ENCODE assay signal across 14 cellular contexts in the genomic region with DNA sequence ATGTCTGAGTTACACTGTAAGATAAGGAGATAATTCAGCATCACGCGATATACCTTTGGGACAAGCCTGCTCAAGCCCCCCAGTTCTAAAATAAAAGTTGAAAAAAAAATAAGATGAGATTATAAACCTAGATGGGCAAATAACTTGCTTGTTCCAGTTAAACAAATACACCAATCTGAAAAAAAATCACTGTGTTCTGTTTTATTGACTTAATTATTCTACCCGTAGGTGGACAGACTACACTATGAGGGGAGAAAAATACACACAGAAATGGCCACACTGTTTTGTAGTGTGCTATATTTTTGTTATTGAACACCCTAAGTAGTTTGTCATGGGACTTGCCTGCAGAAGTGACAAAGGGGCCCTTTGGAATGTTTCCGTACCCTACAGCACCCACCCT.
A peak's percentile ranks its signal among the peaks of the same experiment; 100 is the strongest.
DNase-seq lines count a peak whose midpoint lies in the region; ATAC-seq and TF ChIP-seq lines count a peak whose summit lies in the region.
"Had no signal": no experiment of that assay in that cellular context is flagged by ENCODE, and none has a peak within 500 bp of the region (broad histone marks: within the 10 kb centered on the region; RNA-seq: fewer than 3 reads in every experiment).

No MANE protein-coding gene starts in this region.

- TF ChIP-seq CTCF in C4-2B (conservative IDR thresholded peaks at IDR 0.05) = no peak
- TF ChIP-seq CTCF in LNCaP clone FGC (IDR thresholded peaks at IDR 0.05; ENCODE audit: control insufficient read depth, extremely low read depth, insufficient read depth) = no peak
- TF ChIP-seq CTCF in VCaP (conservative IDR thresholded peaks at IDR 0.05) = no peak
- TF ChIP-seq CTCF in prostate gland (IDR thresholded peaks at IDR 0.05) = no peak

- no peak for TF ChIP-seq POLR2A in prostate gland (IDR thresholded peaks at IDR 0.05)

- H3K9me3 ChIP-seq in prostate gland = no peaks in the 10 kb centered on the region
- H3K9me3 ChIP-seq: BLaER1, HAP-1 had no signal

- no peaks in the 10 kb centered on the region for H3K36me3 ChIP-seq in prostate gland
- H3K36me3 ChIP-seq: BLaER1, HAP-1 had no signal

- no peaks in the 10 kb centered on the region for H3K27me3 ChIP-seq in prostate gland (replicated peaks; ENCODE audit: insufficient read depth)
- H3K27me3 ChIP-seq: BLaER1 had no signal

- H3K4me3 ChIP-seq in LNCaP clone FGC (ENCODE audit: low read depth, low read length) (no peak overlapping the region), prostate gland (no peak overlapping the region)
- H3K4me3 ChIP-seq: BLaER1, HAP-1 had no signal

- intact Hi-C loops in prostate gland (cut with DNase I) = no loop called here

- no peak for ATAC-seq in HG02798 (IDR thresholded peaks at IDR 0.05; ENCODE audit: poor library complexity, unreplicated experiment)

- WGBS in prostate gland = 45% methylated on average over 4 of the region's 4 CpGs

- peak overlapping the region; percentile 91 for H3K27ac ChIP-seq in C4-2B
- peak overlapping the region; percentile 97 for H3K27ac ChIP-seq in VCaP
- peak overlapping the region; percentile 57 to 70 for H3K27ac ChIP-seq in prostate gland
- H3K27ac ChIP-seq: BLaER1 had no signal

- DNase-seq in LNCaP clone FGC (ENCODE audit: low read depth) (peak; percentile 67), prostate gland (ENCODE audit: low spot score) (no peak), DMS 273 treated with DMSO at 0.1 percent for 48 hours (lab: John Stamatoyannopoulos, UW) (no peak), NCI-H1092 treated with DMSO at 0.1 percent for 48 hours (lab: John Stamatoyannopoulos, UW) (no peak)
- DNase-seq: CD4-positive, alpha-beta T cell; CD8-positive, alpha-beta memory T cell; DMS53; DND-41; GOT3 had no signal

- no peaks in the 10 kb centered on the region for H3K4me1 ChIP-seq in prostate gland (replicated peaks)
- H3K4me1 ChIP-seq: BLaER1, HAP-1 had no signal
